In genomic region chr18:79489900-79490592, GRCh38 we compare ENCODE assay signal across 21 cellular contexts.
DNase-seq lines count a peak whose midpoint lies in the region; ATAC-seq and TF ChIP-seq lines count a peak whose summit lies in the region.
"Had no signal": no experiment of that assay in that cellular context is flagged by ENCODE, and none has a peak within 500 bp of the region (broad histone marks: within the 10 kb centered on the region; RNA-seq: fewer than 3 reads in every experiment).

No MANE protein-coding gene starts in this region.

- TF ChIP-seq CTCF in heart right ventricle (IDR thresholded peaks at IDR 0.05) (no peak), dorsolateral prefrontal cortex (IDR thresholded peaks at IDR 0.05 in 54 of 56, conservative IDR thresholded peaks at IDR 0.05 in 2 of 56; ENCODE audit: low read depth in 1 of 56, partially characterized antibody in 56 of 56) (no peak), lower lobe of right lung (IDR thresholded peaks at IDR 0.05) (no peak), upper lobe of right lung (IDR thresholded peaks at IDR 0.05) (no peak), coronary artery (IDR thresholded peaks at IDR 0.05) (no peak)

- H3K36me3 ChIP-seq in heart right ventricle: peaks cover 0 to 50% (median 14%) of the 10 kb centered on the region in 9 donors
- H3K36me3 ChIP-seq in lower lobe of right lung: peaks cover 29% of the 10 kb centered on the region
- H3K36me3 ChIP-seq in upper lobe of right lung: peaks cover 11% of the 10 kb centered on the region
- H3K36me3 ChIP-seq: BE2C had no signal

- intact Hi-C loops in Right ventricle myocardium superior (cut with DNase I): no loop called here
- intact Hi-C loops in heart right ventricle (cut with DNase I): no loop called here
- intact Hi-C loops in dorsolateral prefrontal cortex (cut with DNase I): no loop called here
- intact Hi-C loops in lower lobe of right lung (cut with DNase I): no loop called here
- intact Hi-C loops in upper lobe of right lung (cut with DNase I): no loop called here

- no peak overlapping the region for H3K4me3 ChIP-seq in heart right ventricle
- no peak overlapping the region for H3K4me3 ChIP-seq in dorsolateral prefrontal cortex
- no peak overlapping the region for H3K4me3 ChIP-seq in lower lobe of right lung
- H3K4me3 ChIP-seq in upper lobe of right lung: no peak overlapping the region
- no peak overlapping the region for H3K4me3 ChIP-seq in coronary artery
- H3K4me3 ChIP-seq: GM23248 had no signal

- peak; percentile 24 for DNase-seq in Right ventricle myocardium superior
- no peak for DNase-seq in heart right ventricle
- DNase-seq in dorsolateral prefrontal cortex: peak in 6 of 10 donors; percentile 2 to 40 (median 23)
- peak; percentile 31 for DNase-seq in lower lobe of right lung
- peak; percentile 55 for DNase-seq in upper lobe of right lung
- DNase-seq in NCI-H146 treated with DMSO at 0.1 percent for 48 hours (lab: John Stamatoyannopoulos, UW; ENCODE audit: unreplicated experiment): no peak
- no peak for DNase-seq in coronary artery (ENCODE audit: low spot score)
- DNase-seq: activated CD4-positive, alpha-beta T cell treated with anti-CD3 and anti-CD28 coated beads for 1 hour; activated naive CD4-positive, alpha-beta T cell treated with anti-CD3 and anti-CD28 coated beads for 36 hours; activated T-cell treated with anti-CD3 and anti-CD28 coated beads, Interleukin-2, amount 50 U/mL, for 72 hours; amygdala; BE2C; dermis blood vessel endothelial cell; DMS79 treated with DMSO at 0.1 percent for 48 hours; GM23248; KG1; mesendoderm; NCI-H1436 treated with DMSO at 0.1 percent for 48 hours; NCI-H510A; substantia nigra had no signal

- ATAC-seq in Right ventricle myocardium superior (ENCODE audit: poor library complexity) (no peak), heart right ventricle (no peak), lower lobe of right lung (no peak), upper lobe of right lung (no peak), HG03025 (IDR thresholded peaks at IDR 0.05; ENCODE audit: low FRiP score, unreplicated experiment) (no peak)

- 84 to 93% methylated on average over 16 of the region's 16 CpGs for WGBS in heart right ventricle, 2 donors

- no peaks in the 10 kb centered on the region for H3K9me3 ChIP-seq in heart right ventricle
- H3K9me3 ChIP-seq in lower lobe of right lung: no peaks in the 10 kb centered on the region
- H3K9me3 ChIP-seq in upper lobe of right lung: no peaks in the 10 kb centered on the region
- H3K9me3 ChIP-seq: BE2C had no signal

- H3K27ac ChIP-seq in heart right ventricle: no peak overlapping the region
- H3K27ac ChIP-seq in dorsolateral prefrontal cortex: no peak overlapping the region
- no peak overlapping the region for H3K27ac ChIP-seq in lower lobe of right lung
- H3K27ac ChIP-seq in upper lobe of right lung: no peak overlapping the region
- no peak overlapping the region for H3K27ac ChIP-seq in coronary artery
- H3K27ac ChIP-seq: GM23248 had no signal

- H3K4me1 ChIP-seq in heart right ventricle (peaks cover 0 to 9% (median under 1%) of the 10 kb centered on the region in 9 donors), lower lobe of right lung (no peaks in the 10 kb centered on the region), upper lobe of right lung (no peaks in the 10 kb centered on the region)
- H3K4me1 ChIP-seq: BE2C had no signal

- H3K27me3 ChIP-seq in heart right ventricle (no peaks in the 10 kb centered on the region), dorsolateral prefrontal cortex (peaks cover 0 to 5% (median 0%) of the 10 kb centered on the region in 45 donors), lower lobe of right lung (ENCODE audit: low read depth) (no peaks in the 10 kb centered on the region), upper lobe of right lung (no peaks in the 10 kb centered on the region)
- H3K27me3 ChIP-seq: BE2C had no signal

Comparison
In these comparisons a context has a peak if more than half of its experiments do, and no peak if none do; other contexts are left out.
1. DNase-seq: peak in Right ventricle myocardium superior (single experiment), dorsolateral prefrontal cortex (6 of 10), lower lobe of right lung (single experiment) and upper lobe of right lung (single experiment); none in heart right ventricle (0 of 2), NCI-H146 treated with DMSO at 0.1 percent for 48 hours (single experiment) and coronary artery (single experiment).